8 cellular contexts compared by ENCODE assay signal in genomic region chr4:108168213-108168671, GRCh38. TPM values are rescaled to one million over a fixed set of nuclear protein-coding genes. Genes with fewer than 3 reads are reported as not detected.
A peak's percentile ranks its signal among the peaks of the same experiment; 100 is the strongest.
DNase-seq lines count a peak whose midpoint lies in the region; ATAC-seq and TF ChIP-seq lines count a peak whose summit lies in the region.

No MANE protein-coding gene starts in this region.

- no peak for TF ChIP-seq POLR2A in esophagus squamous epithelium (IDR thresholded peaks at IDR 0.05)

- H3K36me3 ChIP-seq in SK-N-MC (ENCODE audit: insufficient read depth, low read length) (peaks cover 5% of the 10 kb centered on the region), esophagus squamous epithelium (no peaks in the 10 kb centered on the region)

- intact Hi-C loops in esophagus squamous epithelium (cut with DNase I), result no loop called here

- no peak for TF ChIP-seq CTCF in esophagus squamous epithelium (IDR thresholded peaks at IDR 0.05)

- peak overlapping the region; percentile 82; the same call in 1 of the 2 replicates for H3K27ac ChIP-seq in SK-N-MC
- H3K27ac ChIP-seq in esophagus squamous epithelium, result peak overlapping the region; percentile 45 to 79 (median 54)

- H3K9ac ChIP-seq in SK-N-MC (ENCODE audit: insufficient read length), result peak overlapping the region; percentile 84

- DNase-seq in SIG-M5 treated with dmso at 0.1 percent for 504 hours (lab: John Stamatoyannopoulos, UW; ENCODE audit: unreplicated experiment), result peak; percentile 24
- DNase-seq in SIG-M5 (lab: John Stamatoyannopoulos, UW), result no peak
- DNase-seq in SK-N-MC (ENCODE audit: low read depth, low spot score), result no peak
- no peak for DNase-seq in esophagus squamous epithelium (lab: John Stamatoyannopoulos, UW)
- DNase-seq in renal cortical epithelial cell (ENCODE audit: low read depth), result peak; percentile 22

- H3K9me3 ChIP-seq in SK-N-MC (ENCODE audit: low read depth, low read length) (no peaks in the 10 kb centered on the region), esophagus squamous epithelium (no peaks in the 10 kb centered on the region)

- 0% methylated on average over 18 to 24 of the region's 24 CpGs for WGBS in esophagus squamous epithelium, 2 donors

- peak overlapping the region; percentile 97 for H3K4me3 ChIP-seq in SK-N-MC
- peak overlapping the region; percentile 61 to 82 (median 68) for H3K4me3 ChIP-seq in esophagus squamous epithelium

- ATAC-seq in GM19351 (IDR thresholded peaks at IDR 0.05; ENCODE audit: unreplicated experiment) (no peak), GM18907 (IDR thresholded peaks at IDR 0.05; ENCODE audit: unreplicated experiment) (no peak), HG03457 (IDR thresholded peaks at IDR 0.05; ENCODE audit: unreplicated experiment) (no peak)

- peaks cover 0 to 95% (median 22%) of the 10 kb centered on the region in 4 donors for H3K27me3 ChIP-seq in esophagus squamous epithelium

- peaks cover 14 to 68% (median 24%) of the 10 kb centered on the region in 3 donors for H3K4me1 ChIP-seq in esophagus squamous epithelium

RNA-seq across cellular contexts. Expression of gene LEF1, which starts 0.5 kb away (rescaled TPM):
- total RNA-seq in esophagus squamous epithelium (10 to 100 TPM in 2 of 4 donors, 1 to 10 TPM in 2; 8.0 to 13.9 (median 10.1) TPM), renal cortical epithelial cell (0.52 and 18.6 TPM in 2 replicates)

Comparison
In these comparisons a context has a peak if more than half of its experiments do, and no peak if none do; other contexts are left out.
1. DNase-seq: peak in SIG-M5 treated with dmso at 0.1 percent for 504 hours (single experiment) and renal cortical epithelial cell (single experiment); none in SIG-M5 (single experiment), SK-N-MC (single experiment) and esophagus squamous epithelium (single experiment).